ENCODE assay signal across 9 cellular contexts in genomic region chr11:68342459-68343158, GRCh38. TPM values are rescaled to one million over a fixed set of nuclear protein-coding genes. Genes with fewer than 3 reads are reported as not detected.
DNase-seq lines count a peak whose midpoint lies in the region; ATAC-seq and TF ChIP-seq lines count a peak whose summit lies in the region.
"Had no signal": no experiment of that assay in that cellular context is flagged by ENCODE, and none has a peak within 500 bp of the region (broad histone marks: within the 10 kb centered on the region; RNA-seq: fewer than 3 reads in every experiment).

No MANE protein-coding gene starts in this region.

- H3K4me1 ChIP-seq in HEK293 (ENCODE audit: control insufficient read depth, insufficient read depth, low read length) (0 out of 2 replicates have a peak, but pooled peaks cover 3% of the 10 kb centered on the region), smooth muscle cell (ENCODE audit: low read depth) (peaks cover 37% of the 10 kb centered on the region)

- no peak for TF ChIP-seq CTCF in HEK293 (tag by site-specific recombination; IDR thresholded peaks at IDR 0.05)
- no peak for TF ChIP-seq CTCF in RWPE1 (conservative IDR thresholded peaks at IDR 0.05; ENCODE audit: low read depth)
- no peak for TF ChIP-seq CTCF in smooth muscle cell (IDR thresholded peaks at IDR 0.05; ENCODE audit: borderline replicate concordance, insufficient read depth, poor library complexity, severe bottlenecking)
- no peak for TF ChIP-seq CTCF in brain microvascular endothelial cell (IDR thresholded peaks at IDR 0.05; ENCODE audit: low read depth, low read length, missing control alignments)

- peaks cover 25% of the 10 kb centered on the region for H4K20me1 ChIP-seq in smooth muscle cell (ENCODE audit: low read depth)

- DNase-seq in RWPE1 (ENCODE audit: low spot score) (peak; percentile 56), iPS-NIHi7 (ENCODE audit: extremely low spot score) (peak; percentile 75), smooth muscle cell (lab: John Stamatoyannopoulos, UW; ENCODE audit: unreplicated experiment) (no peak), brain microvascular endothelial cell (no peak), cerebellum (ENCODE audit: low spot score) (no peak)
- DNase-seq in activated CD4-positive, alpha-beta T cell treated with anti-CD3 and anti-CD28 coated beads for 48 hours, result no peak
- DNase-seq: stimulated activated naive CD8-positive, alpha-beta T cell treated with anti-CD3 and anti-CD28 coated beads, Interleukin-15, amount 100 ng/mL, for 72 hours had no signal

- H3F3A ChIP-seq in smooth muscle cell (ENCODE audit: low read depth), result peaks cover 7% of the 10 kb centered on the region

- no peak overlapping the region for H2AFZ ChIP-seq in smooth muscle cell (ENCODE audit: low read depth)

- H3K79me2 ChIP-seq in smooth muscle cell (ENCODE audit: low read depth), result peaks cover 47% of the 10 kb centered on the region

- in situ Hi-C loops in brain microvascular endothelial cell (cut with HindIII; ENCODE audit: low pct_ligation_motif_present, low sequenced_read_pairs), result no loop called here

- ATAC-seq in HG03457 (IDR thresholded peaks at IDR 0.05; ENCODE audit: unreplicated experiment), result no peak
- ATAC-seq: stimulated activated naive CD8-positive, alpha-beta T cell treated with anti-CD3 and anti-CD28 coated beads, Interleukin-15, amount 100 ng/mL, for 72 hours had no signal

- WGBS in smooth muscle cell (ENCODE audit: low lambda C conversion rate), result 48% methylated on average over 13 of the region's 13 CpGs

- peaks cover 0 to 4% of the 10 kb centered on the region in 2 experiments; a peak in 2 of 3 replicates for H3K36me3 ChIP-seq in HEK293 (ENCODE audit: control insufficient read depth in 2 of 2, insufficient read depth in 1 of 2, low read length in 2 of 2)
- no peaks in the 10 kb centered on the region for H3K36me3 ChIP-seq in smooth muscle cell (ENCODE audit: low read depth)
- no peaks in the 10 kb centered on the region for H3K36me3 ChIP-seq in brain microvascular endothelial cell (replicated peaks)

- H3K4me3 ChIP-seq in HEK293 (ENCODE audit: low read depth, low read length) (no peak overlapping the region), smooth muscle cell (no peak overlapping the region), brain microvascular endothelial cell (ENCODE audit: low read depth, low read length) (no peak overlapping the region)

- H3K27me3 ChIP-seq in smooth muscle cell (ENCODE audit: low read depth), result no peaks in the 10 kb centered on the region
- no peaks in the 10 kb centered on the region for H3K27me3 ChIP-seq in brain microvascular endothelial cell (replicated peaks)

- POLR2A ChIA-PET in HEK293 (lab: Yijun Ruan, JAX), result interaction anchor here (0.7 to 0.9 kb wide), 2 partner anchors 10 to 71 kb away, joined by 3 read pairs; partner anchors contain the start of gene C11orf24
- POLR2A ChIA-PET in RWPE1 (lab: Yijun Ruan, JAX; ENCODE audit: low non-redundant PET), result interaction anchor here (0.5 to 0.6 kb wide), 2 partner anchors 27 to 67 kb away, joined by 3 read pairs; no protein-coding TSS in a partner anchor

- H3K9me3 ChIP-seq in HEK293 (ENCODE audit: control insufficient read depth, insufficient read depth, low read depth, low read length) (no peaks in the 10 kb centered on the region), smooth muscle cell (replicated peaks; ENCODE audit: low read depth) (no peaks in the 10 kb centered on the region)

- CTCF ChIA-PET in HEK293 (lab: Yijun Ruan, JAX), result interaction anchor here (0.6 to 1.2 kb wide), 4 partner anchors 15 to 1290 kb away, joined by 3 read pairs; no protein-coding TSS in a partner anchor
- CTCF ChIA-PET in RWPE1 (lab: Yijun Ruan, JAX), result interaction anchor here (0.6 kb wide), 1 partner anchor 11 kb away, joined by 4 read pairs; no protein-coding TSS in a partner anchor

- H3K27ac ChIP-seq in HEK293 (ENCODE audit: extremely low read depth, low read depth, low read length) (peak overlapping the region; percentile 18; the same call in 1 of the 2 replicates), RWPE1 (peak overlapping the region; percentile 58), smooth muscle cell (ENCODE audit: low read depth) (peak overlapping the region; percentile 49), brain microvascular endothelial cell (no peak overlapping the region)

- H3K4me2 ChIP-seq in smooth muscle cell, result peak overlapping the region; percentile 73

- no peak overlapping the region for H3K9ac ChIP-seq in smooth muscle cell (ENCODE audit: low read depth)

TF ChIP-seq in HEK293, 187 proteins besides CTCF, POLR2A, EP300 and RAD21 (continues in another document):
- TF ChIP-seq, protein P1, sequence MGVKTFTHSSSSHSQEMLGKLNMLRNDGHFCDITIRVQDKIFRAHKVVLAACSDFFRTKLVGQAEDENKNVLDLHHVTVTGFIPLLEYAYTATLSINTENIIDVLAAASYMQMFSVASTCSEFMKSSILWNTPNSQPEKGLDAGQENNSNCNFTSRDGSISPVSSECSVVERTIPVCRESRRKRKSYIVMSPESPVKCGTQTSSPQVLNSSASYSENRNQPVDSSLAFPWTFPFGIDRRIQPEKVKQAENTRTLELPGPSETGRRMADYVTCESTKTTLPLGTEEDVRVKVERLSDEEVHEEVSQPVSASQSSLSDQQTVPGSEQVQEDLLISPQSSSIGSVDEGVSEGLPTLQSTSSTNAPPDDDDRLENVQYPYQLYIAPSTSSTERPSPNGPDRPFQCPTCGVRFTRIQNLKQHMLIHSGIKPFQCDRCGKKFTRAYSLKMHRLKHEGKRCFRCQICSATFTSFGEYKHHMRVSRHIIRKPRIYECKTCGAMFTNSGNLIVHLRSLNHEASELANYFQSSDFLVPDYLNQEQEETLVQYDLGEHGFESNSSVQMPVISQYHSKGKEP (tag by site-specific recombination; IDR thresholded peaks at IDR 0.05), result no peak
- TF ChIP-seq ZFP37 (tag by site-specific recombination; IDR thresholded peaks at IDR 0.05) (no peak), ZNF202 (tag by site-specific recombination; IDR thresholded peaks at IDR 0.05; ENCODE audit: borderline replicate concordance) (no peak), ZNF473 (tag by site-specific recombination; IDR thresholded peaks at IDR 0.05) (no peak), EGR2 (tag by site-specific recombination; IDR thresholded peaks at IDR 0.05; ENCODE audit: low read depth) (peak; percentile 42; the same call in 1 of the 2 replicates), ZNF341 (tag by site-specific recombination; IDR thresholded peaks at IDR 0.05; ENCODE audit: low read depth) (peak; percentile 21; the same call in 1 of the 2 replicates), ZNF311 (tag by site-specific recombination; IDR thresholded peaks at IDR 0.05; ENCODE audit: borderline replicate concordance) (no peak), GLIS1 (tag by site-specific recombination; IDR thresholded peaks at IDR 0.05) (peak; percentile 71), ZFHX2 (tag by site-specific recombination; conservative IDR thresholded peaks at IDR 0.05) (peak; percentile 50), KLF10 (tag by site-specific recombination; IDR thresholded peaks at IDR 0.05) (no peak), ZNF585B (tag by site-specific recombination; IDR thresholded peaks at IDR 0.05) (no peak)
- TF ChIP-seq, protein P2, sequence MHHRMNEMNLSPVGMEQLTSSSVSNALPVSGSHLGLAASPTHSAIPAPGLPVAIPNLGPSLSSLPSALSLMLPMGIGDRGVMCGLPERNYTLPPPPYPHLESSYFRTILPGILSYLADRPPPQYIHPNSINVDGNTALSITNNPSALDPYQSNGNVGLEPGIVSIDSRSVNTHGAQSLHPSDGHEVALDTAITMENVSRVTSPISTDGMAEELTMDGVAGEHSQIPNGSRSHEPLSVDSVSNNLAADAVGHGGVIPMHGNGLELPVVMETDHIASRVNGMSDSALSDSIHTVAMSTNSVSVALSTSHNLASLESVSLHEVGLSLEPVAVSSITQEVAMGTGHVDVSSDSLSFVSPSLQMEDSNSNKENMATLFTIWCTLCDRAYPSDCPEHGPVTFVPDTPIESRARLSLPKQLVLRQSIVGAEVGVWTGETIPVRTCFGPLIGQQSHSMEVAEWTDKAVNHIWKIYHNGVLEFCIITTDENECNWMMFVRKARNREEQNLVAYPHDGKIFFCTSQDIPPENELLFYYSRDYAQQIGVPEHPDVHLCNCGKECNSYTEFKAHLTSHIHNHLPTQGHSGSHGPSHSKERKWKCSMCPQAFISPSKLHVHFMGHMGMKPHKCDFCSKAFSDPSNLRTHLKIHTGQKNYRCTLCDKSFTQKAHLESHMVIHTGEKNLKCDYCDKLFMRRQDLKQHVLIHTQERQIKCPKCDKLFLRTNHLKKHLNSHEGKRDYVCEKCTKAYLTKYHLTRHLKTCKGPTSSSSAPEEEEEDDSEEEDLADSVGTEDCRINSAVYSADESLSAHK (tag by site-specific recombination; IDR thresholded peaks at IDR 0.05), result no peak
- TF ChIP-seq, protein P3, sequence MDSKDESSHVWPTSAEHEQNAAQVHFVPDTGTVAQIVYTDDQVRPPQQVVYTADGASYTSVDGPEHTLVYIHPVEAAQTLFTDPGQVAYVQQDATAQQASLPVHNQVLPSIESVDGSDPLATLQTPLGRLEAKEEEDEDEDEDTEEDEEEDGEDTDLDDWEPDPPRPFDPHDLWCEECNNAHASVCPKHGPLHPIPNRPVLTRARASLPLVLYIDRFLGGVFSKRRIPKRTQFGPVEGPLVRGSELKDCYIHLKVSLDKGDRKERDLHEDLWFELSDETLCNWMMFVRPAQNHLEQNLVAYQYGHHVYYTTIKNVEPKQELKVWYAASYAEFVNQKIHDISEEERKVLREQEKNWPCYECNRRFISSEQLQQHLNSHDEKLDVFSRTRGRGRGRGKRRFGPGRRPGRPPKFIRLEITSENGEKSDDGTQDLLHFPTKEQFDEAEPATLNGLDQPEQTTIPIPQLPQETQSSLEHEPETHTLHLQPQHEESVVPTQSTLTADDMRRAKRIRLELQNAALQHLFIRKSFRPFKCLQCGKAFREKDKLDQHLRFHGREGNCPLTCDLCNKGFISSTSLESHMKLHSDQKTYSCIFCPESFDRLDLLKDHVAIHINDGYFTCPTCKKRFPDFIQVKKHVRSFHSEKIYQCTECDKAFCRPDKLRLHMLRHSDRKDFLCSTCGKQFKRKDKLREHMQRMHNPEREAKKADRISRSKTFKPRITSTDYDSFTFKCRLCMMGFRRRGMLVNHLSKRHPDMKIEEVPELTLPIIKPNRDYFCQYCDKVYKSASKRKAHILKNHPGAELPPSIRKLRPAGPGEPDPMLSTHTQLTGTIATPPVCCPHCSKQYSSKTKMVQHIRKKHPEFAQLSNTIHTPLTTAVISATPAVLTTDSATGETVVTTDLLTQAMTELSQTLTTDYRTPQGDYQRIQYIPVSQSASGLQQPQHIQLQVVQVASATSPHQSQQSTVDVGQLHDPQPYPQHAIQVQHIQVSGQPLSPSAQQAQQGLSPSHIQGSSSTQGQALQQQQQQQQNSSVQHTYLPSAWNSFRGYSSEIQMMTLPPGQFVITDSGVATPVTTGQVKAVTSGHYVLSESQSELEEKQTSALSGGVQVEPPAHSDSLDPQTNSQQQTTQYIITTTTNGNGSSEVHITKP (tag by site-specific recombination; IDR thresholded peaks at IDR 0.05), result peak; percentile 54

RNA-seq across cellular contexts. Expression of gene LRP5, which starts 30.2 kb away (rescaled TPM):
- total RNA-seq in smooth muscle cell, result 16.1 and 17.7 TPM in 2 replicates
- polyA plus RNA-seq in smooth muscle cell, result 26.5 and 26.6 TPM in 2 replicates
- 15.7 TPM for total RNA-seq in cerebellum

Comparison
In these comparisons a context has a peak if more than half of its experiments do, and no peak if none do; other contexts are left out.
1. DNase-seq: peak in RWPE1 (single experiment) and iPS-NIHi7 (single experiment); none in smooth muscle cell (single experiment), brain microvascular endothelial cell (single experiment), cerebellum (single experiment) and activated CD4-positive, alpha-beta T cell treated with anti-CD3 and anti-CD28 coated beads for 48 hours (single experiment).